In the genomic region with DNA sequence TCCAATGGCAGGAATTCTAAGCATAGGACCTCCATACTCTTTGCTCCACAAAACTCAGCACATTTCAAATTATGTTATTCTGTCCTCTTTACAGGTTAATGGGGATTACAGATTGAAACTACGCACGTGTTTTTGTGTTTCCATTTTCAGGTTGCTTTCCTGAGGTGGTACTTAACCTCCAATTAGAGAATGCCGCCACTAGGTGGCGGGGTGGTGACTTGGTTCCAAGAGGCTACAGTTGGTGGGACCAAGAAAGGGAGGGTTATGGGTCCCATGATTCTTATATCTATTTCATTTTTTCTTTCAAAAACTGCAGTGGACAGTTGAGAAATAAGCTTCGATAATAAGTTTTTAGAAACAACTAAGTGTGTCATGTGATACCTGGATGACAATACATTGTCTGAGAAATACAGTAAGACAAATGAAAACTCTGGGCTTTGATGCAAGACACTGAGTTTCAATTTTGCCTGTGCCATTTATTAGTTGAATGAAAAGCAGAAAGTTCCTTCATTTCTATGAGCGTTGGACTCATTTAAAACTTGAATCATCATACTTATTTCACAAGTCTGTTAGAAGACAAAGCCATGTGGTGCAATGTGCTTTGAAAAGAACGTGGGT, we compare ENCODE assay signal across 8 cellular contexts.
DNase-seq lines count a peak whose midpoint lies in the region; ATAC-seq and TF ChIP-seq lines count a peak whose summit lies in the region.

No MANE protein-coding gene starts in this region.

- DNase-seq in COLO668 (lab: John Stamatoyannopoulos, UW; ENCODE audit: unreplicated experiment) = peak; percentile 52
- peak; percentile 61 for DNase-seq in NCI-H2171 treated with DMSO at 0.1 percent for 48 hours (lab: John Stamatoyannopoulos, UW)
- peak; percentile 5 for DNase-seq in activated CD4-positive, alpha-beta T cell treated with anti-CD3 and anti-CD28 coated beads, Interleukin-2, amount 50 U/mL, for 1 hour
- peak; percentile 78 for DNase-seq in glutamatergic neuron
- DNase-seq in spleen = no peak
- DNase-seq in ovary = no peak

- H3K9me3 ChIP-seq in spleen (no peaks in the 10 kb centered on the region), ovary (no peaks in the 10 kb centered on the region)

- H3K9me3 Mint-ChIP-seq in glutamatergic neuron (ENCODE audit: unreplicated experiment) = no peaks in the 10 kb centered on the region

- H3K27ac ChIP-seq in spleen (no peak overlapping the region), ovary (no peak overlapping the region)

- TF ChIP-seq EP300 in ovary (IDR thresholded peaks at IDR 0.05) = no peak

- TF ChIP-seq CTCF in glutamatergic neuron (IDR thresholded peaks at IDR 0.05; ENCODE audit: partially characterized antibody, unreplicated experiment) (peak; percentile 94), spleen (IDR thresholded peaks at IDR 0.05 in 8 of 11, conservative IDR thresholded peaks at IDR 0.05 in 3 of 11) (peak in 8 of 11 experiments; percentile 11 to 67 (median 52)), ovary (IDR thresholded peaks at IDR 0.05) (no peak)

- H3K4me1 ChIP-seq in spleen (no peaks in the 10 kb centered on the region), ovary (ENCODE audit: insufficient read depth) (no peaks in the 10 kb centered on the region)

- H3K27ac Mint-ChIP-seq in glutamatergic neuron (ENCODE audit: unreplicated experiment) = no peak overlapping the region

- H3K36me3 ChIP-seq in spleen (no peaks in the 10 kb centered on the region), ovary (no peaks in the 10 kb centered on the region)

- TF ChIP-seq POLR2A in spleen (IDR thresholded peaks at IDR 0.05) (no peak), ovary (IDR thresholded peaks at IDR 0.05) (no peak)

- H3K4me1 Mint-ChIP-seq in glutamatergic neuron (ENCODE audit: low read depth, unreplicated experiment) = no peaks in the 10 kb centered on the region

- intact Hi-C loops in spleen (cut with DNase I; ENCODE audit: low total_unique reads) = no loop called here
- intact Hi-C loops in ovary (cut with DNase I) = no loop called here

- H3K4me3 Mint-ChIP-seq in glutamatergic neuron (ENCODE audit: unreplicated experiment) = no peak overlapping the region

- H3K4me3 ChIP-seq in spleen (no peak overlapping the region), ovary (no peak overlapping the region)

- H3K27me3 ChIP-seq in spleen (replicated peaks in 1 of 7) (no peaks in the 10 kb centered on the region), ovary (no peaks in the 10 kb centered on the region)

- H3K27me3 Mint-ChIP-seq in glutamatergic neuron (ENCODE audit: unreplicated experiment) = no peaks in the 10 kb centered on the region

- 32 to 47% (median 35%) methylated on average over 7 of the region's 7 CpGs for WGBS in spleen, 5 donors
- WGBS in ovary, 3 donors = 49 to 63% (median 51%) methylated on average over 7 of the region's 7 CpGs

- H3K36me3 Mint-ChIP-seq in glutamatergic neuron (ENCODE audit: unreplicated experiment) = no peaks in the 10 kb centered on the region

- ATAC-seq in GM19035 (IDR thresholded peaks at IDR 0.05; ENCODE audit: unreplicated experiment) (peak; percentile 93), HG03064 (IDR thresholded peaks at IDR 0.05; ENCODE audit: low read depth, unreplicated experiment) (peak; percentile 69)

Comparison
In these comparisons a context has a peak if more than half of its experiments do, and no peak if none do; other contexts are left out.
1. DNase-seq: peak in COLO668 (single experiment), NCI-H2171 treated with DMSO at 0.1 percent for 48 hours (single experiment), activated CD4-positive, alpha-beta T cell treated with anti-CD3 and anti-CD28 coated beads, Interleukin-2, amount 50 U/mL, for 1 hour (single experiment) and glutamatergic neuron (single experiment); none in spleen (single experiment) and ovary (0 of 5).
2. CTCF ChIP-seq: peak in glutamatergic neuron (single experiment) and spleen (8 of 11); none in ovary (0 of 3).